Comparison of ENCODE assay signal across 12 cellular contexts in the genomic region with DNA sequence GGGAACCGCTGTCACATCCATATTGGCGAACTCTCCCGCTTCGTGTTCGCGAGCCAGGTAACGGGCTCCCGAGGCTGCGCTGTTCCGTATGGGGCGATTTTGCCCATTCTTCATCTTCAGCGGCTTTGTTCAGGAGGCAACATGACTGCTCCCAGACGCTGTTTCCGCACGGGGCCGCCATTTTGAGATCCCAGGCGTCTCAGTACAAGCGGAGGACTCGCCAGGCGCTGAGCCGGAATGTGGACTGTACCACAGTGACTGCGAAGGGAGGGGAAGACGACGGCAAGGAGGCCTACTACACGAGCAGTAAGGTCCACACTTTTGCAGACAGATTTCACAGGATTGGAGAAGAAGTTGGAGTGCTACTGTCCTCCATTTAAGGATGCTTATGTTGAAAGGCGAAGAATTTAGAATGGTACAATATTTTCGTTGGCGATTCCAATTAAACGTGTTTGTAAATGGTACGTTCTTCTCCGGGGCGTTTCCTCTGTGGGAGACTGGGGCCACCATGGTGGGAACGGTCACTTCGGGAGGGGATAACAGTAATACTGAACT. TPM values are rescaled to one million over a fixed set of nuclear protein-coding genes. Genes with fewer than 3 reads are reported as not detected.
A peak's percentile ranks its signal among the peaks of the same experiment; 100 is the strongest.
DNase-seq lines count a peak whose midpoint lies in the region; ATAC-seq, FAIRE-seq and TF ChIP-seq lines count a peak whose summit lies in the region.
"Had no signal": no experiment of that assay in that cellular context is flagged by ENCODE, and none has a peak within 500 bp of the region (broad histone marks: within the 10 kb centered on the region; RNA-seq: fewer than 3 reads in every experiment).

No MANE protein-coding gene starts in this region.

- peak overlapping the region; percentile 82 for H3K4me2 ChIP-seq in astrocyte (ENCODE audit: low read length)

- CTCF ChIA-PET in BJ (lab: Yijun Ruan, JAX), result no interaction called here

- peak; percentile 98 to 99 (median 99) for ATAC-seq in heart left ventricle
- no peak for ATAC-seq in GM21717 (IDR thresholded peaks at IDR 0.05; ENCODE audit: unreplicated experiment)
- no peak for ATAC-seq in GM18858 (IDR thresholded peaks at IDR 0.05; ENCODE audit: unreplicated experiment)

- no peak overlapping the region for H3K27ac Mint-ChIP-seq in astrocyte (ENCODE audit: unreplicated experiment)
- no peak overlapping the region for H3K27ac Mint-ChIP-seq in type B pancreatic cell
- H3K27ac Mint-ChIP-seq: HFFc6 had no signal

- H3K27me3 Mint-ChIP-seq in astrocyte (ENCODE audit: low read depth, unreplicated experiment) (no peaks in the 10 kb centered on the region), type B pancreatic cell (no peaks in the 10 kb centered on the region)

- H3K4me3 Mint-ChIP-seq in astrocyte (ENCODE audit: unreplicated experiment) (no peak overlapping the region), type B pancreatic cell (no peak overlapping the region)
- H3K4me3 Mint-ChIP-seq: HFFc6 had no signal

- FAIRE-seq in astrocyte (lab: Jason Lieb, UNC), result no peak
- FAIRE-seq: G401.6 had no signal

- H3K9me3 ChIP-seq in astrocyte (ENCODE audit: insufficient read depth, low read depth, low read length), result peaks cover 38% of the 10 kb centered on the region
- H3K9me3 ChIP-seq in heart left ventricle, result peaks cover 0 to 98% (median 71%) of the 10 kb centered on the region in 12 donors
- no peaks in the 10 kb centered on the region for H3K9me3 ChIP-seq in prostate gland

- H3K4me3 ChIP-seq in BJ (ENCODE audit: low read depth, low read length), result peak overlapping the region; percentile 48
- peak overlapping the region; percentile 77 for H3K4me3 ChIP-seq in astrocyte (ENCODE audit: insufficient read depth, low read depth, low read length)
- H3K4me3 ChIP-seq in heart left ventricle, result peak overlapping the region; percentile 51 to 83 (median 62)
- H3K4me3 ChIP-seq in prostate gland, result peak overlapping the region; percentile 39 to 40

- H3K9me3 Mint-ChIP-seq in astrocyte (ENCODE audit: unreplicated experiment) (peaks cover 61% of the 10 kb centered on the region), type B pancreatic cell (peaks cover 38% of the 10 kb centered on the region)

- peak overlapping the region; percentile 86 for H3K9ac ChIP-seq in astrocyte (ENCODE audit: low read length)

- H3K4me1 Mint-ChIP-seq in astrocyte (ENCODE audit: low read depth, unreplicated experiment) (no peaks in the 10 kb centered on the region), type B pancreatic cell (ENCODE audit: unreplicated experiment) (no peaks in the 10 kb centered on the region)

- WGBS in heart left ventricle, 4 donors, result 4 to 9% (median 5%) methylated on average over 34 of the region's 34 CpGs
- 9% methylated on average over 34 of the region's 34 CpGs for WGBS in prostate gland

- peaks cover 2% of the 10 kb centered on the region for H3K79me2 ChIP-seq in astrocyte (ENCODE audit: insufficient read depth, low read length)

- intact Hi-C loops in heart left ventricle (cut with DNase I), result no loop called here
- intact Hi-C loops in prostate gland (cut with DNase I), result no loop called here

- DNase-seq in BJ (ENCODE audit: low read depth) (peak; percentile 22), astrocyte (ENCODE audit: low read depth) (peak; percentile 87), heart left ventricle (peak; percentile 86 to 92 (median 87)), prostate gland (ENCODE audit: low spot score) (peak; percentile 62), type B pancreatic cell (ENCODE audit: extremely low spot score, unreplicated experiment) (no peak), NCI-H226 (no peak)
- DNase-seq: HFFc6; NCI-H510A treated with DMSO at 0.1 percent for 48 hours; stimulated activated CD4-positive, alpha-beta T cell treated with anti-CD3 and anti-CD28 coated beads, Interleukin-4, amount 100 ng/mL, for 1 hour had no signal

- H3K36me3 ChIP-seq in BJ (ENCODE audit: control insufficient read depth, insufficient read depth, low read length), result no peaks in the 10 kb centered on the region
- peaks cover 2% of the 10 kb centered on the region for H3K36me3 ChIP-seq in astrocyte (ENCODE audit: insufficient read depth, low read length)
- H3K36me3 ChIP-seq in heart left ventricle, result peaks cover 7 to 34% (median 14%) of the 10 kb centered on the region in 9 donors
- H3K36me3 ChIP-seq in prostate gland, result no peaks in the 10 kb centered on the region

- H3K27ac ChIP-seq in astrocyte (ENCODE audit: low read depth, low read length) (peak overlapping the region; percentile 76), heart left ventricle (peak overlapping the region; percentile 75 to 96 (median 87)), prostate gland (peak overlapping the region; percentile 59 to 75)

- H3K4me1 ChIP-seq in astrocyte (ENCODE audit: insufficient read depth, low read length), result no peaks in the 10 kb centered on the region
- H3K4me1 ChIP-seq in heart left ventricle, result peaks cover 0 to 8% (median 0%) of the 10 kb centered on the region in 12 donors
- H3K4me1 ChIP-seq in prostate gland (replicated peaks), result no peaks in the 10 kb centered on the region

- H2AFZ ChIP-seq in astrocyte (ENCODE audit: low read depth, low read length), result peak overlapping the region; percentile 87

- H3K27me3 ChIP-seq in BJ (ENCODE audit: control insufficient read depth, insufficient read depth, low read length) (no peaks in the 10 kb centered on the region), astrocyte (ENCODE audit: insufficient read depth, low read length) (no peaks in the 10 kb centered on the region), heart left ventricle (no peaks in the 10 kb centered on the region), prostate gland (replicated peaks; ENCODE audit: insufficient read depth) (no peaks in the 10 kb centered on the region)

- TF ChIP-seq POLR2A in heart left ventricle (IDR thresholded peaks at IDR 0.05), result no peak
- no peak for TF ChIP-seq POLR2A in prostate gland (IDR thresholded peaks at IDR 0.05)

- TF ChIP-seq CTCF in BJ (IDR thresholded peaks at IDR 0.05; ENCODE audit: insufficient read depth, low read depth, low read length) (0 out of 2 replicates have a peak, but pooled peaks have one; percentile 1), astrocyte (IDR thresholded peaks at IDR 0.05; ENCODE audit: insufficient read depth, low read depth, low read length) (no peak), heart left ventricle (IDR thresholded peaks at IDR 0.05) (no peak), prostate gland (IDR thresholded peaks at IDR 0.05) (no peak), type B pancreatic cell (conservative IDR thresholded peaks at IDR 0.05) (no peak)

- POLR2A ChIA-PET in BJ (lab: Charles Lee), result no interaction called here

- no peaks in the 10 kb centered on the region for H3K36me3 Mint-ChIP-seq in astrocyte (ENCODE audit: low read depth, unreplicated experiment)
- H3K36me3 Mint-ChIP-seq in type B pancreatic cell, result no peaks in the 10 kb centered on the region

- no peaks in the 10 kb centered on the region for H4K20me1 ChIP-seq in astrocyte (ENCODE audit: insufficient read depth, low read length)

RNA-seq across cellular contexts. Expression of a gene that starts 41.6 kb away (rescaled TPM):
- polyA plus RNA-seq in BJ (2011; rRNA removed), result 2.6 and 4.8 TPM in 2 replicates
- 1.8 TPM in 2 replicates for polyA minus RNA-seq in BJ (2011; rRNA and poly(A)+ RNA removed)
- 7.7 and 9.2 TPM in 2 replicates for total RNA-seq in astrocyte
- 1 to 10 TPM in 4 of 9 donors, under 1 TPM in 5; 0.30 to 1.3 (median 0.69) TPM for total RNA-seq in heart left ventricle
- polyA plus RNA-seq in heart left ventricle, result 1 to 10 TPM; 1.2 to 1.3 TPM
- total RNA-seq in prostate gland, result 1 to 10 TPM; 4.6 to 6.7 TPM
- 11.9 and 15.0 TPM in 2 replicates for total RNA-seq in type B pancreatic cell (ENCODE audit: low replicate concordance)

Comparison
In these comparisons a context has a peak if more than half of its experiments do, and no peak if none do; other contexts are left out.
1. DNase-seq: peak in BJ (single experiment), astrocyte (single experiment), heart left ventricle (5 of 5) and prostate gland (single experiment); none in type B pancreatic cell (single experiment) and NCI-H226 (single experiment).
2. ATAC-seq: peak in heart left ventricle (4 of 4); none in GM21717 (single experiment) and GM18858 (single experiment).
3. Peak in every context shown above with its lines, with median percentiles within 50 percentile points of each other: H3K4me3 ChIP-seq and H3K27ac ChIP-seq.